Comparison of ENCODE assay signal across 30 cellular contexts in the genomic region with DNA sequence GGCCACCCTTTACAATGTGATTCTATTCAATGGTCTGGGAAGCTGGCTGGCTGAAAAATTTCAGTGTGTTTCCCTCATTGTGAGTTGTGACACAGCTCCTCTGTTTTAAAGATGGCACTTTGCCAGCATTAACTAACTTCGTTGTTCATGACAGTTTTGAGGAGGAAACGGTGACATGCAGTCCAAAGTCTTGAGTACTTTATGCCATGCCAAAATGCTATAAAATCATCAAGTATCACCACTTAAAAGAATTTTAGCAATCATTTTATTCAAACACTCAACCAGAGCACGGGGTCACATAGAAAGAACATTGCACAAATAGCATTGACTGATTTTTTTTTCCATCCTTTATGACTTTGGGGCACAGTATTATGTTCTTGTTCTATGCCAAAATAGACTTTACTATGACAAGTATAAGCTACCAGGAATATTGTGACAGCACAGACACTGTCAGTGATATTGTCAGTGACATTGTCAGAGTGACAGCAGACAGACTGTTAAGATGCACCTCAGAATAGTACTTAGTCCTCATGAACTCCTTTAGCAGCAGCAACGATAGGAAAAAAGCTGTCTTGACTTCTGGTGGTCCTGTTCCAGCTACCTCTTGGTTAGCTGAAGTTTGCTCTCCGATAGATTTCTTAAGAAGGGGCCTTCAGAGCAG. TPM values are rescaled to one million over a fixed set of nuclear protein-coding genes. Genes with fewer than 3 reads are reported as not detected.
DNase-seq lines count a peak whose midpoint lies in the region; ATAC-seq and TF ChIP-seq lines count a peak whose summit lies in the region.
"Had no signal": no experiment of that assay in that cellular context is flagged by ENCODE, and none has a peak within 500 bp of the region (broad histone marks: within the 10 kb centered on the region; RNA-seq: fewer than 3 reads in every experiment).

No MANE protein-coding gene starts in this region.

- no TSS peak for BruUV-seq in A673 (replicated peaks; lab: Mats Ljungman, UMichigan)

- H3K9me3 ChIP-seq in A673 (ENCODE audit: low read depth, low read length, poor library complexity, severe bottlenecking) (no peaks in the 10 kb centered on the region), colonic mucosa (no peaks in the 10 kb centered on the region), right lobe of liver (no peaks in the 10 kb centered on the region)
- no peaks in the 10 kb centered on the region for H3K9me3 ChIP-seq in CD4-positive, alpha-beta T cell (ENCODE audit: control insufficient read depth, low read length)
- H3K9me3 ChIP-seq: breast epithelium, SJSA1, upper lobe of left lung had no signal

- no peak overlapping the region for H3K9ac ChIP-seq in KMS-11
- H3K9ac ChIP-seq in colonic mucosa (ENCODE audit: low read depth in 2 of 2, low read length in 2 of 2), result peak overlapping the region in 1 of 2 donors; percentile 19
- H3K9ac ChIP-seq: parathyroid adenoma had no signal

- ATAC-seq in right lobe of liver, result peak; percentile 66 to 75 (median 70)
- no peak for ATAC-seq in CD4-positive, alpha-beta T cell (ENCODE audit: poor library complexity)
- no peak for ATAC-seq in WTC11
- ATAC-seq: activated CD8-positive, alpha-beta memory T cell treated with anti-CD3 and anti-CD28 coated beads, Interleukin-2, amount 10 ng/mL, durations not matched to agents 7 days and 5 days; activated naive CD8-positive, alpha-beta T cell treated with anti-CD3 and anti-CD28 coated beads, Interleukin-2, amount 50 U/mL, for 24 hours; activated T-helper 17 cell treated with anti-CD3 and anti-CD28 coated beads, Interleukin-2, amount 50 U/mL, for 72 hours; CD8-positive, alpha-beta T cell; naive thymus-derived CD8-positive, alpha-beta T cell had no signal

- H3K36me3 ChIP-seq in A673 (ENCODE audit: insufficient read depth, low read length, poor library complexity, severe bottlenecking) (no peaks in the 10 kb centered on the region), KMS-11 (ENCODE audit: insufficient read depth) (no peaks in the 10 kb centered on the region), colonic mucosa (no peaks in the 10 kb centered on the region), right lobe of liver (no peaks in the 10 kb centered on the region)
- H3K36me3 ChIP-seq: breast epithelium, SJSA1, upper lobe of left lung had no signal

- intact Hi-C loops in A673 (cut with micrococcal nuclease; ENCODE audit: unreplicated experiment), result no loop called here
- intact Hi-C loops in colonic mucosa (cut with DNase I), result no loop called here
- intact Hi-C loops in right lobe of liver (cut with DNase I), result no loop called here
- intact Hi-C loops in activated CD4-positive, alpha-beta T cell treated with anti-CD3 and anti-CD28 coated beads, Interleukin-2, amount 10 ng/mL, durations not matched to agents 24 days and 14 days (cut with micrococcal nuclease), result no loop called here
- intact Hi-C loops in CD4-positive, alpha-beta T cell (cut with DNase I, micrococcal nuclease), result no loop called here

- peaks cover 27% of the 10 kb centered on the region for H3K9me3 Mint-ChIP-seq in activated CD4-positive, alpha-beta T cell treated with anti-CD3 and anti-CD28 coated beads, Interleukin-2, amount 10 ng/mL, durations not matched to agents 24 days and 14 days
- H3K9me3 Mint-ChIP-seq in CD4-positive, alpha-beta T cell, result peaks cover 7% of the 10 kb centered on the region
- peaks cover 31% of the 10 kb centered on the region for H3K9me3 Mint-ChIP-seq in WTC11

- H2AFZ ChIP-seq in KMS-11 (ENCODE audit: low read depth), result 0 out of 2 replicates have a peak overlapping the region, but pooled peaks have one; percentile 10
- H2AFZ ChIP-seq: parathyroid adenoma had no signal

- H3K4me2 ChIP-seq in KMS-11, result no peak overlapping the region

- peak; percentile 0 for DNase-seq in A673 (ENCODE audit: low spot score)
- peak; percentile 53 for DNase-seq in colonic mucosa
- no peak for DNase-seq in right lobe of liver
- DNase-seq in activated CD4-positive, alpha-beta T cell treated with anti-CD3 and anti-CD28 coated beads, Interleukin-2, amount 10 ng/mL, durations not matched to agents 24 days and 14 days, result no peak
- DNase-seq in HPDE6-E6E7 (ENCODE audit: extremely low spot score), result no peak
- DNase-seq in CD4-positive, alpha-beta T cell, result no peak
- DNase-seq in WTC11 (ENCODE audit: low spot score), result no peak
- DNase-seq: ACHN; activated CD4-positive, CD25-positive, alpha-beta regulatory T cell treated with anti-CD3 and anti-CD28 coated beads, Interleukin-2, amount 50 U/mL, for 72 hours; activated CD8-positive, alpha-beta memory T cell treated with anti-CD3 and anti-CD28 coated beads, Interleukin-2, amount 10 ng/mL, durations not matched to agents 7 days and 5 days; activated naive CD8-positive, alpha-beta T cell treated with anti-CD3 and anti-CD28 coated beads, Interleukin-2, amount 50 U/mL, for 24 hours; CD8-positive, alpha-beta T cell; effector CD8-positive, alpha-beta T cell; EL; HCEC 1CT; kidney glomerular epithelial cell; naive thymus-derived CD8-positive, alpha-beta T cell; NCI-H1092 treated with DMSO at 0.1 percent for 48 hours; NCI-H748 treated with DMSO at 0.1 percent for 48 hours; OCI-M1; stimulated activated CD4-positive, alpha-beta T cell treated with anti-CD3 and anti-CD28 coated beads, Interleukin-2, amount 100 ng/mL, for 24 hours; T-helper 9 cell; upper lobe of left lung had no signal

- POLR2A ChIA-PET in A673 (lab: Charles Lee; ENCODE audit: low non-redundant PET) (no interaction called here), WTC11 (lab: Charles Lee) (no interaction called here)
- POLR2A ChIA-PET in CD4-positive, alpha-beta T cell (lab: Charles Lee), result no interaction called here

- H3K4me1 Mint-ChIP-seq in activated CD4-positive, alpha-beta T cell treated with anti-CD3 and anti-CD28 coated beads, Interleukin-2, amount 10 ng/mL, durations not matched to agents 24 days and 14 days, result peaks cover 2% of the 10 kb centered on the region
- H3K4me1 Mint-ChIP-seq in CD4-positive, alpha-beta T cell (ENCODE audit: low read depth), result no peaks in the 10 kb centered on the region
- peaks cover 22% of the 10 kb centered on the region for H3K4me1 Mint-ChIP-seq in WTC11
- H3K4me1 Mint-ChIP-seq: activated CD8-positive, alpha-beta memory T cell treated with anti-CD3 and anti-CD28 coated beads, Interleukin-2, amount 10 ng/mL, durations not matched to agents 7 days and 5 days; activated T-helper 17 cell treated with anti-CD3 and anti-CD28 coated beads, Interleukin-2, amount 50 U/mL, for 72 hours had no signal

- H3K4me1 ChIP-seq in A673 (ENCODE audit: insufficient read depth, low read length, poor library complexity, severe bottlenecking) (no peaks in the 10 kb centered on the region), KMS-11 (ENCODE audit: low read depth, poor library complexity, severe bottlenecking) (peaks cover 26% of the 10 kb centered on the region), colonic mucosa (peaks cover 5% of the 10 kb centered on the region), right lobe of liver (peaks cover 0 to 30% (median 10%) of the 10 kb centered on the region in 4 donors)
- H3K4me1 ChIP-seq: breast epithelium, parathyroid adenoma, SJSA1 had no signal

- H3K36me3 Mint-ChIP-seq in activated CD4-positive, alpha-beta T cell treated with anti-CD3 and anti-CD28 coated beads, Interleukin-2, amount 10 ng/mL, durations not matched to agents 24 days and 14 days (ENCODE audit: low read depth), result no peaks in the 10 kb centered on the region
- no peaks in the 10 kb centered on the region for H3K36me3 Mint-ChIP-seq in CD4-positive, alpha-beta T cell (ENCODE audit: low read depth)
- H3K36me3 Mint-ChIP-seq in WTC11, result peaks cover 8% of the 10 kb centered on the region; the same call in 1 of the 2 replicates
- H3K36me3 Mint-ChIP-seq: CD8-positive, alpha-beta T cell; IgD-negative memory B cell had no signal

- H3K27me3 Mint-ChIP-seq in activated CD4-positive, alpha-beta T cell treated with anti-CD3 and anti-CD28 coated beads, Interleukin-2, amount 10 ng/mL, durations not matched to agents 24 days and 14 days, result peaks cover 16% of the 10 kb centered on the region
- peaks cover 18% of the 10 kb centered on the region for H3K27me3 Mint-ChIP-seq in CD4-positive, alpha-beta T cell
- peaks cover 41% of the 10 kb centered on the region for H3K27me3 Mint-ChIP-seq in WTC11 (ENCODE audit: low read depth)

- TF ChIP-seq CTCF in A673 (conservative IDR thresholded peaks at IDR 0.05; ENCODE audit: low read depth, low read length) (no peak), KMS-11 (conservative IDR thresholded peaks at IDR 0.05; ENCODE audit: low read depth, low read length) (no peak), colonic mucosa (IDR thresholded peaks at IDR 0.05) (no peak), right lobe of liver (IDR thresholded peaks at IDR 0.05) (no peak), WTC11 (IDR thresholded peaks at IDR 0.05) (no peak)
- TF ChIP-seq CTCF in CD4-positive, alpha-beta T cell (IDR thresholded peaks at IDR 0.05), result no peak

- H3K4me3 Mint-ChIP-seq in activated CD4-positive, alpha-beta T cell treated with anti-CD3 and anti-CD28 coated beads, Interleukin-2, amount 10 ng/mL, durations not matched to agents 24 days and 14 days, result no peak overlapping the region
- no peak overlapping the region for H3K4me3 Mint-ChIP-seq in CD4-positive, alpha-beta T cell
- no peak overlapping the region for H3K4me3 Mint-ChIP-seq in WTC11
- H3K4me3 Mint-ChIP-seq: activated CD8-positive, alpha-beta memory T cell treated with anti-CD3 and anti-CD28 coated beads, Interleukin-2, amount 10 ng/mL, durations not matched to agents 7 days and 5 days; activated naive CD8-positive, alpha-beta T cell treated with anti-CD3 and anti-CD28 coated beads, Interleukin-2, amount 50 U/mL, for 24 hours; activated T-helper 17 cell treated with anti-CD3 and anti-CD28 coated beads, Interleukin-2, amount 50 U/mL, for 72 hours; CD8-positive, alpha-beta T cell; IgD-negative memory B cell; naive thymus-derived CD8-positive, alpha-beta T cell; stimulated activated naive CD8-positive, alpha-beta T cell treated with anti-CD3 and anti-CD28 coated beads, Interleukin-15, Interleukin-2, amounts not matched to agents 100 ng/mL and 50 ng/mL, for 24 hours had no signal

- H3K4me3 ChIP-seq in A673 (ENCODE audit: low read depth, low read length, poor library complexity, severe bottlenecking) (no peak overlapping the region), KMS-11 (IDR thresholded peaks at IDR 0.05; ENCODE audit: insufficient read depth, low read depth, low read length) (no peak overlapping the region), colonic mucosa (no peak overlapping the region), right lobe of liver (no peak overlapping the region)
- H3K4me3 ChIP-seq: breast epithelium, SJSA1, upper lobe of left lung had no signal

- no peak overlapping the region for H3K27ac Mint-ChIP-seq in activated CD4-positive, alpha-beta T cell treated with anti-CD3 and anti-CD28 coated beads, Interleukin-2, amount 10 ng/mL, durations not matched to agents 24 days and 14 days
- H3K27ac Mint-ChIP-seq in CD4-positive, alpha-beta T cell, result no peak overlapping the region
- no peak overlapping the region for H3K27ac Mint-ChIP-seq in WTC11
- H3K27ac Mint-ChIP-seq: activated CD8-positive, alpha-beta memory T cell treated with anti-CD3 and anti-CD28 coated beads, Interleukin-2, amount 10 ng/mL, durations not matched to agents 7 days and 5 days; activated naive CD8-positive, alpha-beta T cell treated with anti-CD3 and anti-CD28 coated beads, Interleukin-2, amount 50 U/mL, for 24 hours; activated T-helper 17 cell treated with anti-CD3 and anti-CD28 coated beads, Interleukin-2, amount 50 U/mL, for 72 hours; CD8-positive, alpha-beta T cell; naive thymus-derived CD8-positive, alpha-beta T cell; stimulated activated naive CD8-positive, alpha-beta T cell treated with anti-CD3 and anti-CD28 coated beads, Interleukin-15, Interleukin-2, amounts not matched to agents 100 ng/mL and 50 ng/mL, for 24 hours had no signal

- H3K27me3 ChIP-seq in A673 (replicated peaks; ENCODE audit: insufficient read depth, low read depth, low read length, poor library complexity) (no peaks in the 10 kb centered on the region), KMS-11 (ENCODE audit: insufficient read depth, low read depth) (no peaks in the 10 kb centered on the region), colonic mucosa (no peaks in the 10 kb centered on the region), right lobe of liver (no peaks in the 10 kb centered on the region)
- no peaks in the 10 kb centered on the region for H3K27me3 ChIP-seq in CD4-positive, alpha-beta T cell (ENCODE audit: control insufficient read depth, insufficient read depth, low read length)
- H3K27me3 ChIP-seq: breast epithelium, SJSA1, upper lobe of left lung had no signal

- H3K79me2 ChIP-seq in KMS-11 (ENCODE audit: insufficient read depth, low read depth), result no peaks in the 10 kb centered on the region
- H3K79me2 ChIP-seq: parathyroid adenoma had no signal

- CTCF ChIA-PET in A673 (lab: Charles Lee) (no interaction called here), WTC11 (lab: Charles Lee) (no interaction called here)
- CTCF ChIA-PET in CD4-positive, alpha-beta T cell (lab: Charles Lee), result no interaction called here

- H3K27ac ChIP-seq in A673 (ENCODE audit: low read depth, low read length, poor library complexity, severe bottlenecking) (no peak overlapping the region), KMS-11 (no peak overlapping the region), colonic mucosa (peak overlapping the region; percentile 49), right lobe of liver (peak overlapping the region in 2 of 3 donors; percentile 25 to 36)
- no peak overlapping the region for H3K27ac ChIP-seq in CD4-positive, alpha-beta T cell (ENCODE audit: low read depth, low read length)
- H3K27ac ChIP-seq: breast epithelium, parathyroid adenoma, SJSA1, upper lobe of left lung had no signal

- WGBS in right lobe of liver (ENCODE audit: insufficient coverage, low coverage, low lambda C conversion rate, missing lambda C conversion rate), result 31% methylated on average over 5 of the region's 5 CpGs

- TF ChIP-seq POLR2A in right lobe of liver (IDR thresholded peaks at IDR 0.05), result no peak

- no peaks in the 10 kb centered on the region for H4K20me1 ChIP-seq in KMS-11 (ENCODE audit: insufficient read depth)

RNA-seq across cellular contexts. Expression of a gene that starts 46.7 kb away (rescaled TPM):
- total RNA-seq in A673 (2021) (not detected in 2 replicates), colonic mucosa (1 to 10 TPM in 1 of 2 donors, under 1 TPM in 1; 0.35 to 1.1 TPM), right lobe of liver (100 to 1,000 TPM in 2 of 6 experiments, 10 to 100 TPM in 1, 1 to 10 TPM in 1, under 1 TPM in 1, not detected in 1; 0.18 to 128 (median 62.8) TPM), WTC11 (2021) (not detected in 3 replicates)
- total RNA-seq in activated CD4-positive, alpha-beta T cell treated with anti-CD3 and anti-CD28 coated beads, Interleukin-2, amount 10 ng/mL, durations not matched to agents 24 days and 14 days, result 25.5 and 25.7 TPM in 2 replicates
- total RNA-seq in CD4-positive, alpha-beta T cell, result not detected
- total RNA-seq: activated CD8-positive, alpha-beta memory T cell treated with anti-CD3 and anti-CD28 coated beads, Interleukin-2, amount 10 ng/mL, durations not matched to agents 7 days and 5 days; CD8-positive, alpha-beta T cell; naive thymus-derived CD8-positive, alpha-beta T cell; SJSA1 had no signal

Comparison
In these comparisons a context has a peak if more than half of its experiments do, and no peak if none do; other contexts are left out.
1. DNase-seq: peak in A673 (single experiment) and colonic mucosa (single experiment); none in right lobe of liver (0 of 3), activated CD4-positive, alpha-beta T cell treated with anti-CD3 and anti-CD28 coated beads, Interleukin-2, amount 10 ng/mL, durations not matched to agents 24 days and 14 days (single experiment), HPDE6-E6E7 (single experiment), CD4-positive, alpha-beta T cell (0 of 10) and WTC11 (single experiment).
2. H3K27ac ChIP-seq: peak in colonic mucosa (single experiment) and right lobe of liver (2 of 3); none in A673 (single experiment), KMS-11 (single experiment) and CD4-positive, alpha-beta T cell (single experiment).
3. ATAC-seq: peak in right lobe of liver (4 of 4); none in CD4-positive, alpha-beta T cell (single experiment) and WTC11 (single experiment).